ENCODE assay signal across 13 cellular contexts in the genomic region with DNA sequence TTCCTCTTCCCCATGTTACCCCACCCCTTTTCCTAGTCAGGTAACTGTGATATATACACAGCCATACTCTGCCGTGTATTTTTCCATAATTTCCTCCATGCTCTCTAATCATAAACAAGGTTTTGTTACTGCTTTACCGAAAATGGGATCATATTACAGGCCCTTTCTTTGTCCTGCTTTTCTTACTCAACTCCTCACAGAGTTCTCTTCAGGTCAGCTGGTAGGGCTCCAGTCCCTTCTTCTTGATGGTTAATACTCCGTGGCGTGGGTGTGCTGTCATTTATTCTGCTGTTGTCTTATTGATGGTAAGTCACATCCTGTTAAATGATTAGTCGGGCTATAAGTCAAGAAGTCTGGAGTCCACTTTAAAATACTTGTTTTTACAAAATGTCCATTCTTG. TPM values are rescaled to one million over a fixed set of nuclear protein-coding genes. Genes with fewer than 3 reads are reported as not detected.
DNase-seq lines count a peak whose midpoint lies in the region; ATAC-seq and TF ChIP-seq lines count a peak whose summit lies in the region.
"Had no signal": no experiment of that assay in that cellular context is flagged by ENCODE, and none has a peak within 500 bp of the region (broad histone marks: within the 10 kb centered on the region; RNA-seq: fewer than 3 reads in every experiment).

No MANE protein-coding gene starts in this region.

- TF ChIP-seq RAD21 in SK-N-SH (IDR thresholded peaks at IDR 0.05; ENCODE audit: low read length), result no peak

- no peak overlapping the region for H3K4me3 ChIP-seq in SK-N-SH (ENCODE audit: low read depth in 2 of 2, low read length in 1 of 2)
- no peak overlapping the region for H3K4me3 ChIP-seq in fibroblast of villous mesenchyme (ENCODE audit: low read depth, low read length)
- H3K4me3 ChIP-seq in stomach smooth muscle (ENCODE audit: low read length in 2 of 2), result no peak overlapping the region
- H3K4me3 ChIP-seq: cardiac muscle cell, thoracic aorta had no signal

- H3K4me1 ChIP-seq in SK-N-SH (ENCODE audit: control insufficient read depth in 1 of 2, insufficient read depth in 2 of 2, low read depth in 1 of 2, low read length in 1 of 2) (peaks cover 0 to 5% of the 10 kb centered on the region in 2 experiments; a peak in 1 of 4 replicates), stomach smooth muscle (ENCODE audit: control insufficient read depth, insufficient read depth, low read length) (peaks cover 15% of the 10 kb centered on the region)

- CTCF ChIA-PET in SK-N-SH (lab: Yijun Ruan, JAX), result no interaction called here

- TF ChIP-seq CTCF in SK-N-SH (IDR thresholded peaks at IDR 0.05), result no peak
- no peak for TF ChIP-seq CTCF in fibroblast of villous mesenchyme (IDR thresholded peaks at IDR 0.05; ENCODE audit: insufficient read depth, low read depth, low read length)

- peak; percentile 55 for ATAC-seq in SK-N-SH treated with all-trans-retinoic acid at 6 μM for 48 hours
- no peak for ATAC-seq in GM21576 (IDR thresholded peaks at IDR 0.05; ENCODE audit: unreplicated experiment)
- no peak for ATAC-seq in GM18858 (IDR thresholded peaks at IDR 0.05; ENCODE audit: unreplicated experiment)
- ATAC-seq in HG03439 (IDR thresholded peaks at IDR 0.05; ENCODE audit: unreplicated experiment), result no peak
- ATAC-seq: activated T-cell treated with anti-CD3 and anti-CD28 coated beads, Interleukin-2, amount 50 U/mL, for 72 hours had no signal

- TF ChIP-seq EP300 in SK-N-SH (IDR thresholded peaks at IDR 0.05; ENCODE audit: borderline replicate concordance in 1 of 2, low read depth in 1 of 2, low read length in 1 of 2), result no peak

- H3K27ac ChIP-seq in SK-N-SH (ENCODE audit: low read depth in 2 of 2, low read length in 1 of 2) (peak overlapping the region in 1 of 2 experiments; percentile 10; a peak in 1 of 4 replicates), stomach smooth muscle (ENCODE audit: low read length) (peak overlapping the region; percentile 11)
- H3K27ac ChIP-seq: cardiac muscle cell, thoracic aorta had no signal

- H3K9me2 ChIP-seq in SK-N-SH, result no peaks in the 10 kb centered on the region

- H3K4me2 ChIP-seq in SK-N-SH, result no peak overlapping the region

- no peaks in the 10 kb centered on the region for H3K79me2 ChIP-seq in SK-N-SH (ENCODE audit: insufficient read depth)

- H2AFZ ChIP-seq in SK-N-SH (ENCODE audit: low read depth), result no peak overlapping the region

- H3K9ac ChIP-seq in SK-N-SH (no peak overlapping the region), stomach smooth muscle (ENCODE audit: low read length in 2 of 2) (no peak overlapping the region)

- H3K9me3 ChIP-seq in SK-N-SH (no peaks in the 10 kb centered on the region), stomach smooth muscle (ENCODE audit: control insufficient read depth in 2 of 2, low read length in 2 of 2) (no peaks in the 10 kb centered on the region)
- H3K9me3 ChIP-seq: thoracic aorta had no signal

- H3K27me3 ChIP-seq in SK-N-SH (ENCODE audit: insufficient read depth), result no peaks in the 10 kb centered on the region
- H3K27me3 ChIP-seq in stomach smooth muscle (ENCODE audit: control insufficient read depth in 1 of 2, insufficient read depth in 2 of 2, low read length in 2 of 2), result no peaks in the 10 kb centered on the region
- H3K27me3 ChIP-seq: cardiac muscle cell had no signal

- no peak for DNase-seq in SK-N-SH
- peak; percentile 69 for DNase-seq in SK-MEL-5 (ENCODE audit: low read depth, low spot score)
- peak; percentile 82 for DNase-seq in fibroblast of villous mesenchyme (ENCODE audit: low read depth)
- DNase-seq: activated T-cell treated with anti-CD3 and anti-CD28 coated beads, Interleukin-2, amount 50 U/mL, for 72 hours; GF-D8; NCI-H226 had no signal

- POLR2A ChIA-PET in SK-N-SH (lab: Yijun Ruan, JAX), result no interaction called here

- in situ Hi-C loops in SK-MEL-5 (cut with HindIII; ENCODE audit: low pct_unique_long_range_greater_than_20kb, low sequenced_read_pairs), result no loop called here

- H3K36me3 ChIP-seq in SK-N-SH (replicated peaks in 1 of 2; ENCODE audit: control insufficient read depth in 1 of 2, insufficient read depth in 2 of 2, low read length in 1 of 2) (peaks cover 5 to 7% of the 10 kb centered on the region in 2 experiments), stomach smooth muscle (ENCODE audit: control insufficient read depth in 2 of 2, insufficient read depth in 2 of 2, low read length in 2 of 2) (peaks cover 3 to 7% of the 10 kb centered on the region in 2 donors)
- H3K36me3 ChIP-seq: cardiac muscle cell had no signal

- 51% methylated on average over 5 of the region's 5 CpGs for WGBS in SK-N-SH (ENCODE audit: low lambda C conversion rate)

- H3F3A ChIP-seq in SK-N-SH (replicated peaks; ENCODE audit: insufficient read depth), result peaks cover 8% of the 10 kb centered on the region

- H4K20me1 ChIP-seq in SK-N-SH (ENCODE audit: insufficient read depth), result no peaks in the 10 kb centered on the region

TF ChIP-seq in SK-N-SH treated with all-trans-retinoic acid at 6 μM for 48 hours, 23 proteins besides CTCF, POLR2A, EP300 and RAD21 (continues in another document):
- TF ChIP-seq TCF4 (CRISPR knock-in tag; IDR thresholded peaks at IDR 0.05; ENCODE audit: borderline replicate concordance) (no peak), ZFP30 (CRISPR knock-in tag; IDR thresholded peaks at IDR 0.05) (no peak), CSRNP3 (CRISPR knock-in tag; IDR thresholded peaks at IDR 0.05) (no peak), ZFP3 (CRISPR knock-in tag; IDR thresholded peaks at IDR 0.05) (no peak), PPARA (CRISPR knock-in tag; IDR thresholded peaks at IDR 0.05; ENCODE audit: borderline replicate concordance) (no peak), ZNF70 (CRISPR knock-in tag; IDR thresholded peaks at IDR 0.05) (no peak)

TF ChIP-seq in SK-N-SH, 30 proteins besides CTCF, POLR2A, EP300 and RAD21 (continues in another document):
- no peak for TF ChIP-seq GATA2 (CRISPR knock-in tag; IDR thresholded peaks at IDR 0.05)
- TF ChIP-seq, protein P1, sequence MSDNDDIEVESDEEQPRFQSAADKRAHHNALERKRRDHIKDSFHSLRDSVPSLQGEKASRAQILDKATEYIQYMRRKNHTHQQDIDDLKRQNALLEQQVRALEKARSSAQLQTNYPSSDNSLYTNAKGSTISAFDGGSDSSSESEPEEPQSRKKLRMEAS (IDR thresholded peaks at IDR 0.05; ENCODE audit: low read depth), result no peak
- TF ChIP-seq NFIC (IDR thresholded peaks at IDR 0.05; ENCODE audit: borderline replicate concordance), result no peak
- TF ChIP-seq, protein P2, sequence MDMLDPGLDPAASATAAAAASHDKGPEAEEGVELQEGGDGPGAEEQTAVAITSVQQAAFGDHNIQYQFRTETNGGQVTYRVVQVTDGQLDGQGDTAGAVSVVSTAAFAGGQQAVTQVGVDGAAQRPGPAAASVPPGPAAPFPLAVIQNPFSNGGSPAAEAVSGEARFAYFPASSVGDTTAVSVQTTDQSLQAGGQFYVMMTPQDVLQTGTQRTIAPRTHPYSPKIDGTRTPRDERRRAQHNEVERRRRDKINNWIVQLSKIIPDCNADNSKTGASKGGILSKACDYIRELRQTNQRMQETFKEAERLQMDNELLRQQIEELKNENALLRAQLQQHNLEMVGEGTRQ (IDR thresholded peaks at IDR 0.05; ENCODE audit: borderline replicate concordance, low read depth, low read length), result no peak
- no peak for TF ChIP-seq ELF1 (IDR thresholded peaks at IDR 0.05)
- no peak for TF ChIP-seq SMC3 (IDR thresholded peaks at IDR 0.05; ENCODE audit: low read depth, low read length)

RNA-seq across cellular contexts. Expression of gene PI16, which starts 24.9 kb away (rescaled TPM):
- polyA plus RNA-seq in SK-N-SH (2012; rRNA removed), result 0.02 TPM in 1 of 2 replicates, not detected in the other
- not detected in 2 replicates for polyA plus RNA-seq in SK-N-SH (2012; cell fraction: cytosol; rRNA removed)
- polyA plus RNA-seq in SK-N-SH (2012; cell fraction: nucleus; rRNA removed), result 0.15 and 0.17 TPM in 2 replicates
- not detected in 2 replicates for total RNA-seq in SK-MEL-5 (2014; rRNA removed; shearing (Covaris generic))
- not detected in 2 replicates for polyA plus RNA-seq in SK-MEL-5 (2015; cell fraction: cytosol; rRNA removed)
- polyA plus RNA-seq in SK-MEL-5 (2015; cell fraction: nucleus; rRNA removed), result not detected in 2 replicates
- total RNA-seq in fibroblast of villous mesenchyme, result under 0.01 TPM in 2 replicates
- total RNA-seq: cardiac muscle cell had no signal

RNA-seq across cellular contexts. Expression of gene C6orf89, which starts 43.9 kb away (rescaled TPM):
- 20.4 and 29.8 TPM in 2 replicates for polyA plus RNA-seq in SK-N-SH (2012; rRNA removed)
- polyA plus RNA-seq in SK-N-SH (2012; cell fraction: cytosol; rRNA removed), result 21.5 and 24.8 TPM in 2 replicates
- 17.0 and 23.2 TPM in 2 replicates for polyA plus RNA-seq in SK-N-SH (2012; cell fraction: nucleus; rRNA removed)
- 47.0 and 55.9 TPM in 2 replicates for total RNA-seq in SK-MEL-5 (2014; rRNA removed; shearing (Covaris generic))
- 40.9 and 44.2 TPM in 2 replicates for polyA plus RNA-seq in SK-MEL-5 (2015; cell fraction: cytosol; rRNA removed)
- polyA plus RNA-seq in SK-MEL-5 (2015; cell fraction: nucleus; rRNA removed), result 19.1 and 22.6 TPM in 2 replicates
- total RNA-seq in fibroblast of villous mesenchyme, result 48.3 and 63.9 TPM in 2 replicates

RNA-seq across cellular contexts. Expression of gene PPIL1, which starts 55.0 kb away (rescaled TPM):
- polyA plus RNA-seq in SK-N-SH (2012; rRNA removed), result 36.6 and 48.4 TPM in 2 replicates
- 49.9 and 53.0 TPM in 2 replicates for polyA plus RNA-seq in SK-N-SH (2012; cell fraction: cytosol; rRNA removed)
- 6.9 and 13.6 TPM in 2 replicates for polyA plus RNA-seq in SK-N-SH (2012; cell fraction: nucleus; rRNA removed)
- total RNA-seq in SK-MEL-5 (2014; rRNA removed; shearing (Covaris generic)), result 56.7 and 57.1 TPM in 2 replicates
- polyA plus RNA-seq in SK-MEL-5 (2015; cell fraction: cytosol; rRNA removed), result 47.9 and 54.4 TPM in 2 replicates
- 7.0 and 10.7 TPM in 2 replicates for polyA plus RNA-seq in SK-MEL-5 (2015; cell fraction: nucleus; rRNA removed)
- total RNA-seq in fibroblast of villous mesenchyme, result 25.4 and 55.3 TPM in 2 replicates

RNA-seq across cellular contexts. Expression of gene MTCH1, which starts 56.4 kb away (rescaled TPM):
- 137 and 151 TPM in 2 replicates for polyA plus RNA-seq in SK-N-SH (2012; rRNA removed)
- polyA plus RNA-seq in SK-N-SH (2012; cell fraction: cytosol; rRNA removed), result 105 and 130 TPM in 2 replicates
- polyA plus RNA-seq in SK-N-SH (2012; cell fraction: nucleus; rRNA removed), result 211 and 216 TPM in 2 replicates
- 214 and 222 TPM in 2 replicates for total RNA-seq in SK-MEL-5 (2014; rRNA removed; shearing (Covaris generic))
- 170 and 173 TPM in 2 replicates for polyA plus RNA-seq in SK-MEL-5 (2015; cell fraction: cytosol; rRNA removed)
- polyA plus RNA-seq in SK-MEL-5 (2015; cell fraction: nucleus; rRNA removed), result 241 and 246 TPM in 2 replicates
- total RNA-seq in fibroblast of villous mesenchyme, result 224 and 228 TPM in 2 replicates
